13 cellular contexts compared by ENCODE assay signal in the genomic region with DNA sequence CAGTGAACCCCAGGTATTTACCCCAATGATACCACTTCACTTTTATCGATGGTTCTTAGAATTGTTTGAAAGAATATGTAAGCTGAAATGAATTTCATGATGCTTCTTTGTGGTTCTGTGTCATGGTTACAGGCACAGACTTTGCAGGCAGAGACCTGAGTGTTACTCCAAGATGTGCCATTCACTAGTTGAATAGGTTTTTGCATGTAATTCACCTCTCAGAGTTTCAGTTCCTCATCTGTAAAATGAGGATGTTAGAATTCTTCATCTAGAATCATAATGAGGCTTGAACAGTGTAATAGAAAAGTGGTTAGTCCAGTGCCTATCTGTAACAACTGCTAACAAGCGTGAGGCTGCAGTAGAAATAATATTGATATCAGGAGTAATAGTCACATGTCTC. TPM values are rescaled to one million over a fixed set of nuclear protein-coding genes. Genes with fewer than 3 reads are reported as not detected.
DNase-seq lines count a peak whose midpoint lies in the region; ATAC-seq and TF ChIP-seq lines count a peak whose summit lies in the region.
"Had no signal": no experiment of that assay in that cellular context is flagged by ENCODE, and none has a peak within 500 bp of the region (broad histone marks: within the 10 kb centered on the region; RNA-seq: fewer than 3 reads in every experiment).

No MANE protein-coding gene starts in this region.

- intact Hi-C loops in mucosa of descending colon (cut with DNase I, micrococcal nuclease) = no loop called here

- H3K4me3 Mint-ChIP-seq in natural killer cell treated with Interleukin-12 subunit alpha and Interleukin-12 subunit beta and Interleukin-15 and Interleukin-18, amount 100 ng/mL, for 72 hours = no peak overlapping the region
- H3K4me3 Mint-ChIP-seq: activated naive CD8-positive, alpha-beta T cell treated with anti-CD3 and anti-CD28 coated beads, Interleukin-2, amount 50 U/mL, for 24 hours had no signal

- H3K4me1 ChIP-seq in mucosa of descending colon (ENCODE audit: low read depth) = no peaks in the 10 kb centered on the region
- H3K4me1 ChIP-seq: gastroesophageal sphincter had no signal

- H3K9me3 Mint-ChIP-seq in natural killer cell treated with Interleukin-12 subunit alpha and Interleukin-12 subunit beta and Interleukin-15 and Interleukin-18, amount 100 ng/mL, for 72 hours = peaks cover 14% of the 10 kb centered on the region

- H3K27me3 Mint-ChIP-seq in natural killer cell treated with Interleukin-12 subunit alpha and Interleukin-12 subunit beta and Interleukin-15 and Interleukin-18, amount 100 ng/mL, for 72 hours = no peaks in the 10 kb centered on the region
- H3K27me3 Mint-ChIP-seq: activated naive CD8-positive, alpha-beta T cell treated with anti-CD3 and anti-CD28 coated beads, Interleukin-2, amount 50 U/mL, for 24 hours had no signal

- TF ChIP-seq CTCF in mucosa of descending colon (IDR thresholded peaks at IDR 0.05) = no peak

- H3K27ac Mint-ChIP-seq in natural killer cell treated with Interleukin-12 subunit alpha and Interleukin-12 subunit beta and Interleukin-15 and Interleukin-18, amount 100 ng/mL, for 72 hours = no peak overlapping the region
- H3K27ac Mint-ChIP-seq: activated naive CD8-positive, alpha-beta T cell treated with anti-CD3 and anti-CD28 coated beads, Interleukin-2, amount 50 U/mL, for 24 hours had no signal

- ATAC-seq in GM18868 (IDR thresholded peaks at IDR 0.05; ENCODE audit: unreplicated experiment) = peak; percentile 100
- peak; percentile 89 for ATAC-seq in GM21528 (IDR thresholded peaks at IDR 0.05; ENCODE audit: low FRiP score, unreplicated experiment)
- peak; percentile 85 for ATAC-seq in HG03103 (IDR thresholded peaks at IDR 0.05; ENCODE audit: low read depth, unreplicated experiment)
- ATAC-seq in mucosa of descending colon = no peak
- no peak for ATAC-seq in natural killer cell treated with Interleukin-12 subunit alpha and Interleukin-12 subunit beta and Interleukin-15 and Interleukin-18, amount 100 ng/mL, for 72 hours
- ATAC-seq: activated naive CD8-positive, alpha-beta T cell treated with anti-CD3 and anti-CD28 coated beads, Interleukin-2, amount 50 U/mL, for 24 hours; gastroesophageal sphincter; left cardiac atrium; Panc1 had no signal

- H3K4me3 ChIP-seq in mucosa of descending colon = no peak overlapping the region
- H3K4me3 ChIP-seq: gastroesophageal sphincter had no signal

- H3K9me3 ChIP-seq in mucosa of descending colon = no peaks in the 10 kb centered on the region
- H3K9me3 ChIP-seq: gastroesophageal sphincter had no signal

- no peaks in the 10 kb centered on the region for H3K36me3 ChIP-seq in mucosa of descending colon (ENCODE audit: low read depth)
- H3K36me3 ChIP-seq: gastroesophageal sphincter had no signal

- no peaks in the 10 kb centered on the region for H3K36me3 Mint-ChIP-seq in natural killer cell treated with Interleukin-12 subunit alpha and Interleukin-12 subunit beta and Interleukin-15 and Interleukin-18, amount 100 ng/mL, for 72 hours

- DNase-seq in SKM-1 (lab: John Stamatoyannopoulos, UW; ENCODE audit: unreplicated experiment) = peak; percentile 4
- DNase-seq in KBM-7 = no peak
- no peak for DNase-seq in HT-29 (ENCODE audit: low spot score)
- DNase-seq in mucosa of descending colon = no peak
- no peak for DNase-seq in natural killer cell treated with Interleukin-12 subunit alpha and Interleukin-12 subunit beta and Interleukin-15 and Interleukin-18, amount 100 ng/mL, for 72 hours (ENCODE audit: low spot score)
- DNase-seq: activated naive CD8-positive, alpha-beta T cell treated with anti-CD3 and anti-CD28 coated beads, Interleukin-2, amount 50 U/mL, for 24 hours; left cardiac atrium; small intestine had no signal

- in situ Hi-C loops in KBM-7 (cut with MboI; ENCODE audit: low pct_unique_long_range_greater_than_20kb, low sequenced_read_pairs) = no loop called here

- H3K4me1 Mint-ChIP-seq in natural killer cell treated with Interleukin-12 subunit alpha and Interleukin-12 subunit beta and Interleukin-15 and Interleukin-18, amount 100 ng/mL, for 72 hours (ENCODE audit: low read depth in 2 of 2) = no peaks in the 10 kb centered on the region
- H3K4me1 Mint-ChIP-seq: activated naive CD8-positive, alpha-beta T cell treated with anti-CD3 and anti-CD28 coated beads, Interleukin-2, amount 50 U/mL, for 24 hours had no signal

RNA-seq across cellular contexts. Expression of gene VSTM2A, which starts 54.6 kb away (rescaled TPM):
- total RNA-seq in HT-29 (2014; rRNA removed; shearing (Covaris generic)) = not detected in 2 replicates
- 1 to 10 TPM; 2.0 to 2.6 (median 2.3) TPM for total RNA-seq in mucosa of descending colon
- not detected for total RNA-seq in natural killer cell treated with Interleukin-12 subunit alpha and Interleukin-12 subunit beta and Interleukin-15 and Interleukin-18, amount 100 ng/mL, for 72 hours
- total RNA-seq: left cardiac atrium had no signal

Comparison
In these comparisons a context has a peak if more than half of its experiments do, and no peak if none do; other contexts are left out.
1. ATAC-seq: peak in GM18868 (single experiment), GM21528 (single experiment) and HG03103 (single experiment); none in mucosa of descending colon (single experiment) and natural killer cell treated with Interleukin-12 subunit alpha and Interleukin-12 subunit beta and Interleukin-15 and Interleukin-18, amount 100 ng/mL, for 72 hours (0 of 2).